23 cellular contexts compared by ENCODE assay signal in genomic region chr3:171831936-171832335, GRCh38. TPM values are rescaled to one million over a fixed set of nuclear protein-coding genes. Genes with fewer than 3 reads are reported as not detected.
"Had no signal": no experiment of that assay in that cellular context is flagged by ENCODE, and none has a peak within 500 bp of the region (broad histone marks: within the 10 kb centered on the region; RNA-seq: fewer than 3 reads in every experiment).

No MANE protein-coding gene starts in this region.

- ATAC-seq: activated CD4-positive, alpha-beta T cell treated with anti-CD3 and anti-CD28 coated beads for 36 hours; activated CD8-positive, alpha-beta T cell treated with anti-CD3 and anti-CD28 coated beads, Interleukin-2, amount 10 ng/mL, durations not matched to agents 7 days and 5 days; heart right ventricle; left ventricle myocardium superior; upper lobe of right lung had no signal

- H2AFZ ChIP-seq: parathyroid adenoma had no signal

- H3K4me3 Mint-ChIP-seq: activated CD4-positive, alpha-beta T cell treated with anti-CD3 and anti-CD28 coated beads for 36 hours; activated CD8-positive, alpha-beta T cell treated with anti-CD3 and anti-CD28 coated beads, Interleukin-2, amount 10 ng/mL, durations not matched to agents 7 days and 5 days; activated naive CD4-positive, alpha-beta T cell treated with anti-CD3 and anti-CD28 coated beads, Interleukin-2, amount 10 ng/mL, durations not matched to agents 7 days and 5 days; brain; stimulated activated naive CD8-positive, alpha-beta T cell treated with anti-CD3 and anti-CD28 coated beads, Interleukin-15, Interleukin-2, amounts not matched to agents 100 ng/mL and 50 ng/mL, for 24 hours had no signal

- H3K4me3 ChIP-seq: adrenal gland, heart right ventricle, testis, upper lobe of right lung had no signal

- H3K9me3 ChIP-seq: adrenal gland, heart right ventricle, testis, upper lobe of right lung had no signal

- H3K79me2 ChIP-seq: parathyroid adenoma had no signal

- H3K27me3 ChIP-seq: adrenal gland, heart right ventricle, testis, upper lobe of right lung had no signal

- H3K27ac Mint-ChIP-seq: activated CD4-positive, alpha-beta T cell treated with anti-CD3 and anti-CD28 coated beads for 36 hours; activated CD8-positive, alpha-beta T cell treated with anti-CD3 and anti-CD28 coated beads, Interleukin-2, amount 10 ng/mL, durations not matched to agents 7 days and 5 days; activated naive CD4-positive, alpha-beta T cell treated with anti-CD3 and anti-CD28 coated beads, Interleukin-2, amount 10 ng/mL, durations not matched to agents 7 days and 5 days; activated T-helper 2 cell treated with anti-CD3 and anti-CD28 coated beads, Interferon-gamma antibody, Interleukin-2, Interleukin-4, amounts not matched to agents 10 μg/mL and 5 μg/mL and 100 μg/mL, durations not matched to agents 14 hours and 24 hours and 36 hours; brain; stimulated activated naive CD8-positive, alpha-beta T cell treated with anti-CD3 and anti-CD28 coated beads, Interleukin-15, Interleukin-2, amounts not matched to agents 100 ng/mL and 50 ng/mL, for 24 hours had no signal

- H3K9me3 Mint-ChIP-seq: activated naive CD4-positive, alpha-beta T cell treated with anti-CD3 and anti-CD28 coated beads, Interleukin-2, amount 10 ng/mL, durations not matched to agents 7 days and 5 days; activated T-helper 2 cell treated with anti-CD3 and anti-CD28 coated beads, Interferon-gamma antibody, Interleukin-2, Interleukin-4, amounts not matched to agents 10 μg/mL and 5 μg/mL and 100 μg/mL, durations not matched to agents 14 hours and 24 hours and 36 hours; brain; stimulated activated naive CD8-positive, alpha-beta T cell treated with anti-CD3 and anti-CD28 coated beads, Interleukin-15, Interleukin-2, amounts not matched to agents 100 ng/mL and 50 ng/mL, for 24 hours had no signal

- H3K9ac ChIP-seq: parathyroid adenoma had no signal

- H3K4me1 Mint-ChIP-seq: activated naive CD4-positive, alpha-beta T cell treated with anti-CD3 and anti-CD28 coated beads, Interleukin-2, amount 10 ng/mL, durations not matched to agents 7 days and 5 days had no signal

- H3K27ac ChIP-seq: parathyroid adenoma, upper lobe of right lung had no signal

- DNase-seq: activated CD4-positive, alpha-beta T cell treated with anti-CD3 and anti-CD28 coated beads for 36 hours; activated CD8-positive, alpha-beta T cell treated with anti-CD3 and anti-CD28 coated beads, Interleukin-2, amount 10 ng/mL, durations not matched to agents 7 days and 5 days; activated naive CD4-positive, alpha-beta T cell treated with anti-CD3 and anti-CD28 coated beads, Interleukin-2, amount 10 ng/mL, durations not matched to agents 7 days and 5 days; adrenal gland; cerebellar nuclear complex; dermis blood vessel endothelial cell; heart right ventricle; left ventricle myocardium superior; stimulated activated CD4-positive, alpha-beta T cell treated with anti-CD3 and anti-CD28 coated beads, Interleukin-15, amount 100 ng/mL, for 24 hours; stimulated activated CD4-positive, alpha-beta T cell treated with anti-CD3 and anti-CD28 coated beads, Interleukin-4, amount 100 ng/mL, for 24 hours; T-helper 9 cell; testis; upper lobe of right lung had no signal

- H3K36me3 ChIP-seq: adrenal gland, heart right ventricle, upper lobe of right lung had no signal

- H3K27me3 Mint-ChIP-seq: brain had no signal

- H3K36me3 Mint-ChIP-seq: activated naive CD4-positive, alpha-beta T cell treated with anti-CD3 and anti-CD28 coated beads, Interleukin-2, amount 10 ng/mL, durations not matched to agents 7 days and 5 days; brain had no signal

RNA-seq across cellular contexts. Expression of gene TMEM212, which starts 11.2 kb away (rescaled TPM):
- total RNA-seq: activated CD4-positive, alpha-beta T cell treated with anti-CD3 and anti-CD28 coated beads for 36 hours; activated CD8-positive, alpha-beta T cell treated with anti-CD3 and anti-CD28 coated beads, Interleukin-2, amount 10 ng/mL, durations not matched to agents 7 days and 5 days; adrenal gland; dermis blood vessel endothelial cell; epithelial cell of proximal tubule; frontal cortex; heart right ventricle; left ventricle myocardium superior; mesenteric fat pad; renal cortical epithelial cell; upper lobe of right lung had no signal
- polyA plus RNA-seq: adrenal gland, heart right ventricle, keratinocyte, neural cell had no signal
